8 cellular contexts compared by ENCODE assay signal in the genomic region with DNA sequence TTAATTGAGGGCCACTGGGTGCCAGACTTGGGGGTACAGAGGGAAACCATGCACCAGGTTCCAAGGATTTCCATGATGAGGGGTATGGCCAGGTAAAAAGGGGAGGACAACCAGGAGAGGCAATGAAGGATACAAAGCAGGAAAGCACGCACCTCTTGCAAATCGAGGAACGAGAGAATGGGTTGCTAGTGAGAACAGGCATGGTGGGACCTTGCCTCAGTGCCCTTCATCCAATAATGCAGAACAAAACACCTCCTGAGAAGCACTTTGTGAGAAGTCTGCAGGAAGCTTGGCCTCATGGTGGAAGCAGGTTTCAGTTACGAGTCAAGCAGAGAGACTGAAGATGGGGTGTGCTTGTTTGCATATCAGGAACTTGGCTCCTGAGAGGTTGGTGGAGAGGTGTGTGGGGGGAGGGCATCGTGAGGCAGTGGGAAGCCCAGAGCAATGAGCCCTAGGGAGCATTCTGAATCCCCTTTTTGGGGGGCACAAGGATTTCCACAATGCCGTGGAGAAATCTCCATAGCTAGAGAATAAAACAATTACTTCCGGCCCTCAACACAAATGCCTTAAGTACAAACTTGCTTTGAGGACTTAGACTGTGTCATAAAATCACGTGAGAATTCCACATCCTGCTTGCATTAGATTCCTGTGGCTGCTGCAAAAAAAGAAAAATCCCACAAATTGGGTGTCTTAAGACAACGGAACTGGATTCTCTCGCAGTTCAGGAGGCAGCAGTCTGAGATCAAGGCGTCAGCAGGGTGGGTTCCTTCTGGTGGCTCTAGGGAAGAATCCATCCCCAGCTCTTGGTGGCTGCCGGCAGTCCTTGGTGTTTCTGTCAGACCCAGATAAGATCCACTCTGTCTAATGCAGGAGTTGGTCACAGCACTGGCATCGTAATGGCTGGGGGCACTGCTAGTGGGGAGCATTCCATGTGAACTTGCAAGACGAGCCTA. TPM values are rescaled to one million over a fixed set of nuclear protein-coding genes. Genes with fewer than 3 reads are reported as not detected.
DNase-seq lines count a peak whose midpoint lies in the region; ATAC-seq and TF ChIP-seq lines count a peak whose summit lies in the region.

No MANE protein-coding gene starts in this region.

- H3K36me3 Mint-ChIP-seq in activated CD4-positive, alpha-beta T cell treated with anti-CD3 and anti-CD28 coated beads, Interleukin-2, amount 10 ng/mL, durations not matched to agents 24 days and 14 days (ENCODE audit: low read depth), result no peaks in the 10 kb centered on the region
- H3K36me3 Mint-ChIP-seq in T-cell, result no peaks in the 10 kb centered on the region

- peaks cover 12% of the 10 kb centered on the region for H3K4me1 Mint-ChIP-seq in activated CD4-positive, alpha-beta T cell treated with anti-CD3 and anti-CD28 coated beads, Interleukin-2, amount 10 ng/mL, durations not matched to agents 24 days and 14 days
- peaks cover 22 to 32% (median 24%) of the 10 kb centered on the region in 3 donors for H3K4me1 Mint-ChIP-seq in T-cell

- H3K9me3 ChIP-seq in spleen, result no peaks in the 10 kb centered on the region

- peaks cover 0 to 23% (median 14%) of the 10 kb centered on the region in 6 donors for H3K4me1 ChIP-seq in spleen

- peak; percentile 62 for DNase-seq in activated CD4-positive, alpha-beta T cell treated with anti-CD3 and anti-CD28 coated beads, Interleukin-2, amount 10 ng/mL, durations not matched to agents 24 days and 14 days
- DNase-seq in activated CD4-positive, alpha-beta T cell treated with anti-CD3 and anti-CD28 coated beads, Interleukin-2, amount 50 U/mL, for 1 hour, result no peak
- DNase-seq in T-cell (peak in 1 of 34 experiments; percentile 13), glomerular visceral epithelial cell (ENCODE audit: extremely low spot score) (peak; percentile 97), spleen (no peak)
- no peak for DNase-seq in activated CD4-positive, alpha-beta T cell treated with anti-CD3 and anti-CD28 coated beads for 4 hours

- intact Hi-C loops in activated CD4-positive, alpha-beta T cell treated with anti-CD3 and anti-CD28 coated beads, Interleukin-2, amount 10 ng/mL, durations not matched to agents 24 days and 14 days (cut with micrococcal nuclease), result no loop called here
- intact Hi-C loops in spleen (cut with DNase I; ENCODE audit: low total_unique reads), result no loop called here

- WGBS in spleen, 5 donors, result 20 to 24% (median 21%) methylated on average over 12 to 14 of the region's 14 CpGs

- ATAC-seq in T-cell (replicated peaks in 1 of 4) (peak; percentile 57 to 79 (median 59)), GM21737 (IDR thresholded peaks at IDR 0.05; ENCODE audit: unreplicated experiment) (no peak), GM18907 (IDR thresholded peaks at IDR 0.05; ENCODE audit: unreplicated experiment) (no peak)

- POLR2A ChIA-PET in T-cell (lab: Charles Lee), result no interaction called here

- CTCF ChIA-PET in T-cell (lab: Charles Lee), result no interaction called here

- no peak for TF ChIP-seq POLR2A in spleen (IDR thresholded peaks at IDR 0.05)

- H3K27ac ChIP-seq in spleen, result peak overlapping the region in 7 of 8 donors; percentile 36 to 67 (median 53)

- H3K36me3 ChIP-seq in spleen, result no peaks in the 10 kb centered on the region

- peaks cover 13% of the 10 kb centered on the region for H3K27me3 Mint-ChIP-seq in activated CD4-positive, alpha-beta T cell treated with anti-CD3 and anti-CD28 coated beads, Interleukin-2, amount 10 ng/mL, durations not matched to agents 24 days and 14 days
- H3K27me3 Mint-ChIP-seq in T-cell, result peaks cover 0 to 7% of the 10 kb centered on the region in 2 donors

- peak overlapping the region; percentile 61 for H3K4me3 Mint-ChIP-seq in activated CD4-positive, alpha-beta T cell treated with anti-CD3 and anti-CD28 coated beads, Interleukin-2, amount 10 ng/mL, durations not matched to agents 24 days and 14 days
- H3K4me3 Mint-ChIP-seq in T-cell, result peak overlapping the region; percentile 71 to 79 (median 74)

- H3K27me3 ChIP-seq in spleen (replicated peaks in 1 of 7), result peaks cover 0 to 14% (median 0%) of the 10 kb centered on the region in 7 donors

- no peak overlapping the region for H3K27ac Mint-ChIP-seq in activated CD4-positive, alpha-beta T cell treated with anti-CD3 and anti-CD28 coated beads, Interleukin-2, amount 10 ng/mL, durations not matched to agents 24 days and 14 days
- H3K27ac Mint-ChIP-seq in T-cell, result peak overlapping the region; percentile 61 to 86

- no peak for TF ChIP-seq CTCF in spleen (IDR thresholded peaks at IDR 0.05 in 8 of 11, conservative IDR thresholded peaks at IDR 0.05 in 3 of 11)

- peak overlapping the region in 2 of 8 donors; percentile 26 to 58 for H3K4me3 ChIP-seq in spleen

- H3K9me3 Mint-ChIP-seq in activated CD4-positive, alpha-beta T cell treated with anti-CD3 and anti-CD28 coated beads, Interleukin-2, amount 10 ng/mL, durations not matched to agents 24 days and 14 days, result peaks cover 4% of the 10 kb centered on the region
- H3K9me3 Mint-ChIP-seq in T-cell, result no peaks in the 10 kb centered on the region

RNA-seq across cellular contexts. Expression of gene BACE2, which starts 54.9 kb away (rescaled TPM):
- 0.28 and 1.9 TPM in 2 replicates for total RNA-seq in activated CD4-positive, alpha-beta T cell treated with anti-CD3 and anti-CD28 coated beads, Interleukin-2, amount 10 ng/mL, durations not matched to agents 24 days and 14 days
- 1 to 10 TPM in 1 of 5 donors, under 1 TPM in 4; 0.30 to 1.1 (median 0.68) TPM for total RNA-seq in T-cell
- total RNA-seq in spleen, result 10 to 100 TPM; 44.3 to 54.7 (median 48.5) TPM
- polyA plus RNA-seq in spleen, result 10 to 100 TPM; 19.4 to 23.6 (median 20.0) TPM

Comparison
In these comparisons a context has a peak if more than half of its experiments do, and no peak if none do; other contexts are left out.
1. DNase-seq: peak in activated CD4-positive, alpha-beta T cell treated with anti-CD3 and anti-CD28 coated beads, Interleukin-2, amount 10 ng/mL, durations not matched to agents 24 days and 14 days (single experiment) and glomerular visceral epithelial cell (single experiment); none in activated CD4-positive, alpha-beta T cell treated with anti-CD3 and anti-CD28 coated beads, Interleukin-2, amount 50 U/mL, for 1 hour (single experiment), spleen (single experiment) and activated CD4-positive, alpha-beta T cell treated with anti-CD3 and anti-CD28 coated beads for 4 hours (0 of 2).
2. ATAC-seq: peak in T-cell (4 of 4); none in GM21737 (single experiment) and GM18907 (single experiment).
3. RNA of gene BACE2, which starts 54.9 kb away (total RNA-seq): 44.3 to 54.7 TPM in spleen; 0.30 to 1.1 TPM in T-cell and 0.28 to 1.9 TPM in activated CD4-positive, alpha-beta T cell treated with anti-CD3 and anti-CD28 coated beads, Interleukin-2, amount 10 ng/mL, durations not matched to agents 24 days and 14 days; every median in the first group is over 10 times any median in the second.